Comparison of ENCODE assay signal across 25 cellular contexts in genomic region chr4:101285985-101286384, GRCh38.
"Had no signal": no experiment of that assay in that cellular context is flagged by ENCODE, and none has a peak within 500 bp of the region (broad histone marks: within the 10 kb centered on the region; RNA-seq: fewer than 3 reads in every experiment).

No MANE protein-coding gene starts in this region.

- ATAC-seq: activated CD4-positive, alpha-beta T cell treated with anti-CD3 and anti-CD28 coated beads for 36 hours; heart right ventricle; left colon; mucosa of descending colon; sciatic nerve; stimulated activated naive B cell treated with anti-CD40 and anti-IgM and Interleukin-4, amounts not matched to agents 10 μg/mL and 1 μg/mL and 100 μg/mL, for 72 hours; WTC11 had no signal

- DNase-seq: activated CD4-positive, alpha-beta T cell treated with anti-CD3 and anti-CD28 coated beads for 36 hours; activated CD4-positive, alpha-beta T cell treated with anti-CD3 and anti-CD28 coated beads, Interleukin-2, amount 50 U/mL, for 4 hours; activated CD8-positive, alpha-beta memory T cell treated with anti-CD3 and anti-CD28 coated beads for 24 hours; activated CD8-positive, alpha-beta memory T cell treated with anti-CD3 and anti-CD28 coated beads, Interleukin-2, amount 50 U/mL, for 4 hours; activated naive CD4-positive, alpha-beta T cell; activated naive CD8-positive, alpha-beta T cell treated with anti-CD3 and anti-CD28 coated beads for 36 hours; activated T-cell treated with anti-CD3 and anti-CD28 coated beads, Interleukin-2, amount 50 U/mL, for 24 hours; cerebellar nuclear complex; endodermal cell; heart right ventricle; left colon; mesendoderm; mucosa of descending colon; posterior cingulate gyrus; stimulated activated CD4-positive, alpha-beta T cell treated with anti-CD3 and anti-CD28 coated beads, Interleukin-2, amount 100 ng/mL, for 24 hours; stimulated activated naive B cell treated with anti-CD40 and anti-IgM and Interleukin-4, amounts not matched to agents 10 μg/mL and 1 μg/mL and 100 μg/mL, for 72 hours; T1000; upper lobe of left lung had no signal

- H3K27me3 Mint-ChIP-seq: activated CD4-positive, alpha-beta T cell treated with anti-CD3 and anti-CD28 coated beads for 36 hours; activated naive CD8-positive, alpha-beta T cell treated with anti-CD3 and anti-CD28 coated beads for 36 hours; activated T-cell treated with anti-CD3 and anti-CD28 coated beads, Interleukin-2, amount 50 U/mL, for 24 hours; stimulated activated naive B cell treated with anti-CD40 and anti-IgM and Interleukin-4, amounts not matched to agents 10 μg/mL and 1 μg/mL and 100 μg/mL, for 72 hours had no signal

- H3K4me3 Mint-ChIP-seq: activated CD4-positive, alpha-beta T cell treated with anti-CD3 and anti-CD28 coated beads for 36 hours; activated naive CD8-positive, alpha-beta T cell treated with anti-CD3 and anti-CD28 coated beads for 36 hours; activated T-cell treated with anti-CD3 and anti-CD28 coated beads, Interleukin-2, amount 50 U/mL, for 24 hours; endodermal cell; neural crest cell; stimulated activated naive B cell treated with anti-CD40 and anti-IgM and Interleukin-4, amounts not matched to agents 10 μg/mL and 1 μg/mL and 100 μg/mL, for 72 hours; WTC11 had no signal

- H3K36me3 ChIP-seq: heart right ventricle, thoracic aorta, upper lobe of left lung had no signal

- H3K9me3 ChIP-seq: heart right ventricle, mucosa of descending colon, thoracic aorta, upper lobe of left lung had no signal

- H3K27ac ChIP-seq: coronary artery, epithelial cell of prostate, heart right ventricle, thoracic aorta, upper lobe of left lung had no signal

- H3K9me3 Mint-ChIP-seq: activated T-cell treated with anti-CD3 and anti-CD28 coated beads, Interleukin-2, amount 50 U/mL, for 24 hours; activated T-helper 2 cell treated with anti-CD3 and anti-CD28 coated beads, Interferon-gamma antibody, Interleukin-2, Interleukin-4, amounts not matched to agents 10 μg/mL and 5 μg/mL and 100 μg/mL, durations not matched to agents 14 hours and 24 hours and 36 hours; endodermal cell; neural crest cell; stimulated activated naive B cell treated with anti-CD40 and anti-IgM and Interleukin-4, amounts not matched to agents 10 μg/mL and 1 μg/mL and 100 μg/mL, for 72 hours; WTC11 had no signal

- H3K36me3 Mint-ChIP-seq: WTC11 had no signal

- H3K27ac Mint-ChIP-seq: activated CD4-positive, alpha-beta T cell treated with anti-CD3 and anti-CD28 coated beads for 36 hours; activated naive CD8-positive, alpha-beta T cell treated with anti-CD3 and anti-CD28 coated beads for 36 hours; activated T-helper 2 cell treated with anti-CD3 and anti-CD28 coated beads, Interferon-gamma antibody, Interleukin-2, Interleukin-4, amounts not matched to agents 10 μg/mL and 5 μg/mL and 100 μg/mL, durations not matched to agents 14 hours and 24 hours and 36 hours; endodermal cell; stimulated activated naive B cell treated with anti-CD40 and anti-IgM and Interleukin-4, amounts not matched to agents 10 μg/mL and 1 μg/mL and 100 μg/mL, for 72 hours; WTC11 had no signal

- H3K27me3 ChIP-seq: heart right ventricle, upper lobe of left lung had no signal

- H3K4me3 ChIP-seq: coronary artery, heart right ventricle, mucosa of descending colon, thoracic aorta, upper lobe of left lung had no signal
